ENCODE assay signal across 17 cellular contexts in the genomic region with DNA sequence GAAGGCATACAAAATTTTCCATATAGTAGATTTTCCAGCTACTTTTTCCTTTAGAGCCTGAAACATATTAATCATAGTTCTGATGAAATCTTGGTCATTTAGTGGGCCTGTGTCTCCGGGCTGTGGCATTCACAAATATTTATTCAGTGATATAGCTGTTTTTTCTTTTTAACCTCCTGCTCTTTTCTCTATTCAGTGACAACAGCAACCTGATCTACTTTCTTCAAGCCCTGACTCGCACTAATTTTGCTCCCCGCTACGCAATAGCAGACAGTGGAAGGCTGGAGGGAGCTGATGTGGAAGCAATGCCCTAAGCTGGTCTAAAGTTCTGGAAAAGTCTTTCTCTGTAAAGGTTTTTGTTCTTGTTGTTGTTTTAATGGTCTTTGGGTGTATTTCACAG.
DNase-seq lines count a peak whose midpoint lies in the region; ATAC-seq, FAIRE-seq and TF ChIP-seq lines count a peak whose summit lies in the region.
"Had no signal": no experiment of that assay in that cellular context is flagged by ENCODE, and none has a peak within 500 bp of the region (broad histone marks: within the 10 kb centered on the region; RNA-seq: fewer than 3 reads in every experiment).

No MANE protein-coding gene starts in this region.

- H3K27me3 ChIP-seq in ACC112 (ENCODE audit: insufficient read depth, low read length) (no peaks in the 10 kb centered on the region), IMR-90 (ENCODE audit: control insufficient read depth, insufficient read depth, low read length) (no peaks in the 10 kb centered on the region), astrocyte (ENCODE audit: insufficient read depth, low read length) (no peaks in the 10 kb centered on the region)
- H3K27me3 ChIP-seq: Peyer's patch had no signal

- no peak for TF ChIP-seq CTCF in IMR-90 (conservative IDR thresholded peaks at IDR 0.05; ENCODE audit: low read depth, low read length)
- TF ChIP-seq CTCF in astrocyte (IDR thresholded peaks at IDR 0.05; ENCODE audit: insufficient read depth, low read depth, low read length) = no peak

- H3K4me1 Mint-ChIP-seq in astrocyte (ENCODE audit: low read depth, unreplicated experiment) = peaks cover 4% of the 10 kb centered on the region
- H3K4me1 Mint-ChIP-seq: B cell had no signal

- TF ChIP-seq RAD21 in IMR-90 (IDR thresholded peaks at IDR 0.05; ENCODE audit: low read length) = no peak

- H2BK120ac ChIP-seq in IMR-90 (ENCODE audit: low read depth, low read length) = no peak overlapping the region; the same call in 1 of the 2 replicates

- H2AFZ ChIP-seq in ACC112 (ENCODE audit: low read length, unreplicated experiment) (peak overlapping the region; percentile 60), IMR-90 (replicated peaks; ENCODE audit: low read length, poor library complexity) (no peak overlapping the region), astrocyte (ENCODE audit: low read depth, low read length) (peak overlapping the region; percentile 19)

- H3K14ac ChIP-seq in IMR-90 (replicated peaks; ENCODE audit: low read depth, low read length) = peak overlapping the region; percentile 7; the same call in 1 of the 2 replicates

- peaks cover 9% of the 10 kb centered on the region for H3K4me1 ChIP-seq in ACC112 (ENCODE audit: control insufficient read depth, insufficient read depth, low read length, unreplicated experiment)
- peaks cover 9% of the 10 kb centered on the region for H3K4me1 ChIP-seq in IMR-90 (ENCODE audit: control insufficient read depth, insufficient read depth, low read length)
- H3K4me1 ChIP-seq in astrocyte (ENCODE audit: insufficient read depth, low read length) = peaks cover 5% of the 10 kb centered on the region
- H3K4me1 ChIP-seq: Peyer's patch had no signal

- BruUV-seq in IMR-90 (replicated peaks; lab: Mats Ljungman, UMichigan) = no TSS peak

- no peak overlapping the region for H3K4me2 ChIP-seq in IMR-90 (ENCODE audit: low read depth, low read length)
- no peak overlapping the region for H3K4me2 ChIP-seq in astrocyte (ENCODE audit: low read length)

- H3K9me3 ChIP-seq in IMR-90 (ENCODE audit: control insufficient read depth, insufficient read depth, low read length) (no peaks in the 10 kb centered on the region), astrocyte (ENCODE audit: insufficient read depth, low read depth, low read length) (no peaks in the 10 kb centered on the region)
- H3K9me3 ChIP-seq: Peyer's patch had no signal

- H2BK5ac ChIP-seq in IMR-90 (ENCODE audit: low read depth, low read length, poor library complexity, severe bottlenecking) = no peak overlapping the region

- no peaks in the 10 kb centered on the region for H3K27me3 Mint-ChIP-seq in astrocyte (ENCODE audit: low read depth, unreplicated experiment)
- H3K27me3 Mint-ChIP-seq: B cell had no signal

- H2AK9ac ChIP-seq in IMR-90 (replicated peaks; ENCODE audit: low read depth, low read length, poor library complexity) = no peak overlapping the region

- peak; percentile 83 for ATAC-seq in IMR-90 (ENCODE audit: low read depth)
- no peak for ATAC-seq in HG03175 (IDR thresholded peaks at IDR 0.05; ENCODE audit: unreplicated experiment)

- no peak for TF ChIP-seq POLR2A in IMR-90 (IDR thresholded peaks at IDR 0.05; ENCODE audit: low read depth, low read length)

- H3K4me3 Mint-ChIP-seq in astrocyte (ENCODE audit: unreplicated experiment) = no peak overlapping the region
- H3K4me3 Mint-ChIP-seq: B cell; T-helper 1 cell treated with Interleukin-12 subunit alpha and Interleukin-12 subunit beta and Interleukin-4 antibody, amounts not matched to agents 30 μg/mL and 1 μg/mL, for 36 hours had no signal

- in situ Hi-C loops in IMR-90 (cut with MboI; ENCODE audit: low sequenced_read_pairs) (no loop called here), ACHN (cut with HindIII; ENCODE audit: low pct_ligation_motif_present, low pct_unique_long_range_greater_than_20kb, low sequenced_read_pairs) (no loop called here)

- H3K79me2 ChIP-seq in ACC112 (ENCODE audit: control insufficient read depth, insufficient read depth, low read length, unreplicated experiment) (no peaks in the 10 kb centered on the region), astrocyte (ENCODE audit: insufficient read depth, low read length) (no peaks in the 10 kb centered on the region)

- H3K79me1 ChIP-seq in IMR-90 (ENCODE audit: low read depth in 1 of 2, low read length in 2 of 2) = no peaks in the 10 kb centered on the region

- no peaks in the 10 kb centered on the region for H3K36me3 ChIP-seq in ACC112 (ENCODE audit: insufficient read depth, low read length)
- no peaks in the 10 kb centered on the region for H3K36me3 ChIP-seq in IMR-90 (ENCODE audit: control insufficient read depth, insufficient read depth, low read length)
- no peaks in the 10 kb centered on the region for H3K36me3 ChIP-seq in astrocyte (ENCODE audit: insufficient read depth, low read length)
- H3K36me3 ChIP-seq: Peyer's patch had no signal

- no peak overlapping the region for H3K27ac Mint-ChIP-seq in astrocyte (ENCODE audit: unreplicated experiment)
- H3K27ac Mint-ChIP-seq: B cell; T-helper 1 cell treated with Interleukin-12 subunit alpha and Interleukin-12 subunit beta and Interleukin-4 antibody, amounts not matched to agents 30 μg/mL and 1 μg/mL, for 36 hours had no signal

- H3K4ac ChIP-seq in IMR-90 (ENCODE audit: low read depth, low read length) = peak overlapping the region; percentile 48

- H4K8ac ChIP-seq in IMR-90 (ENCODE audit: low read depth in 2 of 2, low read length in 2 of 2) = no peak overlapping the region

- FAIRE-seq in astrocyte (lab: Jason Lieb, UNC) (no peak), islet of Langerhans (lab: Jason Lieb, UNC) (peak; percentile 58)
- FAIRE-seq: GM12878 had no signal

- H3K9ac ChIP-seq in IMR-90 (ENCODE audit: low read depth, low read length) = no peak overlapping the region
- no peak overlapping the region for H3K9ac ChIP-seq in astrocyte (ENCODE audit: low read length)

- DNase-seq in IMR-90 = peak; percentile 27
- DNase-seq in astrocyte (ENCODE audit: low read depth) = peak; percentile 39
- no peak for DNase-seq in ACHN
- no peak for DNase-seq in islet precursor cell
- DNase-seq in activated CD4-positive, CD25-positive, alpha-beta regulatory T cell (lab: John Stamatoyannopoulos, UW) = no peak
- DNase-seq: activated CD4-positive, alpha-beta T cell treated with anti-CD3 and anti-CD28 coated beads for 48 hours; activated T-cell treated with anti-CD3 and anti-CD28 coated beads, Interleukin-2, amount 50 U/mL, for 1 hour; DND-41; NCI-H2227 treated with DMSO at 0.1 percent for 48 hours; Peyer's patch had no signal

- H3K36me3 Mint-ChIP-seq in astrocyte (ENCODE audit: low read depth, unreplicated experiment) = no peaks in the 10 kb centered on the region

- 0 out of 2 replicates have a peak overlapping the region, but pooled peaks have one; percentile 62 for H2BK20ac ChIP-seq in IMR-90 (ENCODE audit: low read depth, low read length)

- dilution Hi-C loops in IMR-90 (cut with HindIII; ENCODE audit: low sequenced_read_pairs, unreplicated experiment) = no loop called here

- H3K18ac ChIP-seq in IMR-90 (ENCODE audit: low read depth, low read length) = peak overlapping the region; percentile 89

- no CpG with 5 or more reads among the region's 4 CpGs for WGBS in IMR-90 (ENCODE audit: extremely low coverage in 2 of 2, insufficient read length in 1 of 2), 2 experiments

- no peak overlapping the region; the same call in 1 of the 2 replicates for H3K56ac ChIP-seq in IMR-90 (ENCODE audit: extremely low read depth, insufficient read depth, low read length)

- H3K4me3 ChIP-seq in ACC112 (ENCODE audit: low read depth, low read length) (0 out of 2 replicates have a peak overlapping the region, but pooled peaks have one; percentile 33), IMR-90 (ENCODE audit: insufficient read depth, low read depth, low read length) (no peak overlapping the region), astrocyte (ENCODE audit: insufficient read depth, low read depth, low read length) (no peak overlapping the region)
- H3K4me3 ChIP-seq: coronary artery, GM12878, Peyer's patch had no signal

- intact Hi-C loops in IMR-90 (cut with micrococcal nuclease) = no loop called here

- H4K5ac ChIP-seq in IMR-90 (ENCODE audit: low read depth, low read length) = no peak overlapping the region; the same call in 1 of the 2 replicates

- no peak overlapping the region for H4K91ac ChIP-seq in IMR-90 (ENCODE audit: insufficient read depth, low read depth, low read length)

- 0 out of 2 replicates have a peak, but pooled peaks cover 9% of the 10 kb centered on the region for H3K9me1 ChIP-seq in IMR-90 (ENCODE audit: insufficient read depth, low read length)

- H2BK15ac ChIP-seq in IMR-90 (ENCODE audit: low read depth, low read length) = no peak overlapping the region

- H4K20me1 ChIP-seq in IMR-90 (ENCODE audit: insufficient read depth, low read length) (no peaks in the 10 kb centered on the region), astrocyte (ENCODE audit: insufficient read depth, low read length) (no peaks in the 10 kb centered on the region)

- no peaks in the 10 kb centered on the region for H3K9me3 Mint-ChIP-seq in astrocyte (ENCODE audit: unreplicated experiment)
- H3K9me3 Mint-ChIP-seq: T-helper 1 cell treated with Interleukin-12 subunit alpha and Interleukin-12 subunit beta and Interleukin-4 antibody, amounts not matched to agents 30 μg/mL and 1 μg/mL, for 36 hours had no signal

- H3K23ac ChIP-seq in IMR-90 (ENCODE audit: low read depth, low read length) = no peak overlapping the region

- CTCF ChIA-PET in IMR-90 (lab: Yijun Ruan, JAX) = interaction anchor here (1.3 to 1.4 kb wide), 2 partner anchors 11 to 12 kb away, joined by 3 to 4 read pairs; no protein-coding TSS in a partner anchor

- POLR2A ChIA-PET in IMR-90 (lab: Charles Lee; ENCODE audit: unreplicated experiment) = no interaction called here

- no peak overlapping the region for H3K27ac ChIP-seq in ACC112 (ENCODE audit: low read depth, low read length)
- H3K27ac ChIP-seq in IMR-90 (ENCODE audit: insufficient read depth, low read length) = no peak overlapping the region
- no peak overlapping the region for H3K27ac ChIP-seq in astrocyte (ENCODE audit: low read depth, low read length)
- H3K27ac ChIP-seq: coronary artery, Peyer's patch had no signal

- peak overlapping the region; percentile 52; the same call in 1 of the 2 replicates for H2AK5ac ChIP-seq in IMR-90 (ENCODE audit: low read depth, low read length)

TF ChIP-seq in IMR-90, 13 proteins besides CTCF, POLR2A, EP300 and RAD21:
- no peak for TF ChIP-seq NFE2L2 (IDR thresholded peaks at IDR 0.05; ENCODE audit: low read depth, low read length)
- no peak for TF ChIP-seq MXI1 (IDR thresholded peaks at IDR 0.05; ENCODE audit: borderline replicate concordance, low read depth, low read length)
- no peak for TF ChIP-seq FOS (IDR thresholded peaks at IDR 0.05; ENCODE audit: low read depth, low read length)
- TF ChIP-seq MAZ (IDR thresholded peaks at IDR 0.05; ENCODE audit: borderline replicate concordance, low read depth, low read length) = no peak
- no peak for TF ChIP-seq SMC3 (IDR thresholded peaks at IDR 0.05; ENCODE audit: low read depth, low read length)
- no peak for TF ChIP-seq RFX5 (IDR thresholded peaks at IDR 0.05; ENCODE audit: low read depth, low read length)
- TF ChIP-seq RCOR1 (IDR thresholded peaks at IDR 0.05; ENCODE audit: insufficient replicate concordance, low read length) = no peak

Comparison
In these comparisons a context has a peak if more than half of its experiments do, and no peak if none do; other contexts are left out.
1. DNase-seq: peak in IMR-90 (single experiment) and astrocyte (single experiment); none in ACHN (single experiment), islet precursor cell (single experiment) and activated CD4-positive, CD25-positive, alpha-beta regulatory T cell (0 of 4).